8 cellular contexts compared by ENCODE assay signal in genomic region chr2:235468978-235469694, GRCh38. TPM values are rescaled to one million over a fixed set of nuclear protein-coding genes. Genes with fewer than 3 reads are reported as not detected.
DNase-seq lines count a peak whose midpoint lies in the region; ATAC-seq and TF ChIP-seq lines count a peak whose summit lies in the region.

No MANE protein-coding gene starts in this region.

- peak overlapping the region; percentile 78 for H3K9ac ChIP-seq in mesenchymal stem cell (ENCODE audit: low read length)

- no peak overlapping the region for H3K23ac ChIP-seq in mesenchymal stem cell (ENCODE audit: low read length in 2 of 2)

- H3K4me2 ChIP-seq in mesenchymal stem cell (ENCODE audit: low read length, poor library complexity, severe bottlenecking) = peak overlapping the region; percentile 55

- H3K4me1 ChIP-seq in mesenchymal stem cell (ENCODE audit: control insufficient read depth, insufficient read depth, low read depth, low read length) = peaks cover 10% of the 10 kb centered on the region
- H3K4me1 ChIP-seq in testis = no peaks in the 10 kb centered on the region

- no peak overlapping the region for H2BK12ac ChIP-seq in mesenchymal stem cell (ENCODE audit: low read length in 2 of 2)

- H3K36me3 ChIP-seq in MG63 (no peaks in the 10 kb centered on the region), mesenchymal stem cell (ENCODE audit: control insufficient read depth in 1 of 2, insufficient read depth in 2 of 2, low read depth in 1 of 2, low read length in 2 of 2) (no peaks in the 10 kb centered on the region), testis (ENCODE audit: low read depth, missing control alignments) (no peaks in the 10 kb centered on the region)

- no peak overlapping the region for H2BK5ac ChIP-seq in mesenchymal stem cell (ENCODE audit: low read depth, low read length, poor library complexity, severe bottlenecking)

- DNase-seq in AG08396 (ENCODE audit: low spot score) (peak; percentile 87), MG63 (peak; percentile 81), choroid plexus epithelial cell (ENCODE audit: low read depth) (peak; percentile 88), mesenchymal stem cell (peak; percentile 87), NCI-H146 treated with DMSO at 0.1 percent for 48 hours (lab: John Stamatoyannopoulos, UW; ENCODE audit: unreplicated experiment) (no peak), testis (no peak)
- DNase-seq in activated CD8-positive, alpha-beta memory T cell treated with anti-CD3 and anti-CD28 coated beads for 24 hours = no peak

- H2AFZ ChIP-seq in mesenchymal stem cell (ENCODE audit: low read depth, low read length) = peak overlapping the region; percentile 48

- H3K14ac ChIP-seq in mesenchymal stem cell (ENCODE audit: low read length in 2 of 2) = no peak overlapping the region

- H3K27me3 ChIP-seq in MG63 (no peaks in the 10 kb centered on the region), mesenchymal stem cell (ENCODE audit: control insufficient read depth in 1 of 2, insufficient read depth in 1 of 2, low read length in 2 of 2) (peaks cover 0 to 2% of the 10 kb centered on the region in 2 experiments), testis (no peaks in the 10 kb centered on the region)

- peak overlapping the region; percentile 5 for H4K8ac ChIP-seq in mesenchymal stem cell (ENCODE audit: low read length)

- no peak overlapping the region for H3K18ac ChIP-seq in mesenchymal stem cell (ENCODE audit: low read depth in 1 of 2, low read length in 2 of 2)

- H2BK120ac ChIP-seq in mesenchymal stem cell (ENCODE audit: low read depth, low read length) = no peak overlapping the region

- H3K9me3 ChIP-seq in MG63 (no peaks in the 10 kb centered on the region), mesenchymal stem cell (ENCODE audit: control insufficient read depth, low read length) (no peaks in the 10 kb centered on the region), testis (no peaks in the 10 kb centered on the region)

- peak overlapping the region; percentile 35 for H3K4me3 ChIP-seq in MG63
- H3K4me3 ChIP-seq in choroid plexus epithelial cell (ENCODE audit: low read depth, low read length) = peak overlapping the region; percentile 38
- peak overlapping the region in 1 of 2 experiments; percentile 61 for H3K4me3 ChIP-seq in mesenchymal stem cell (ENCODE audit: insufficient read depth in 1 of 2, low read depth in 1 of 2, low read length in 2 of 2)
- H3K4me3 ChIP-seq in testis = no peak overlapping the region

- intact Hi-C loops in testis (cut with DNase I; ENCODE audit: low total_unique reads) = no loop called here

- no peak for TF ChIP-seq CTCF in choroid plexus epithelial cell (conservative IDR thresholded peaks at IDR 0.05; ENCODE audit: low read depth, low read length)
- no peak for TF ChIP-seq CTCF in testis (IDR thresholded peaks at IDR 0.05)

- no peak overlapping the region for H2BK15ac ChIP-seq in mesenchymal stem cell (ENCODE audit: low read depth, poor library complexity, severe bottlenecking)

- H3K27ac ChIP-seq in mesenchymal stem cell (ENCODE audit: low read length, poor library complexity, severe bottlenecking) = peak overlapping the region; percentile 14
- H3K27ac ChIP-seq in testis = no peak overlapping the region

- no peak for ATAC-seq in GM18505 (IDR thresholded peaks at IDR 0.05; ENCODE audit: unreplicated experiment)

- 65% methylated on average over 9 of the region's 9 CpGs for WGBS in mesenchymal stem cell
- WGBS in testis, 2 donors = 59 to 69% methylated on average over 9 of the region's 9 CpGs

- H3K4ac ChIP-seq in mesenchymal stem cell (ENCODE audit: low read depth in 1 of 2, low read length in 2 of 2) = no peak overlapping the region

- no peak overlapping the region for H4K91ac ChIP-seq in mesenchymal stem cell (ENCODE audit: low read length)

- TF ChIP-seq POLR2A in GM18505 (IDR thresholded peaks at IDR 0.05; ENCODE audit: borderline replicate concordance, extremely low read depth, insufficient read depth, insufficient read length) = no peak
- no peak for TF ChIP-seq POLR2A in testis (IDR thresholded peaks at IDR 0.05)

- H3K79me1 ChIP-seq in mesenchymal stem cell (replicated peaks; ENCODE audit: low read length, poor library complexity, severe bottlenecking) = no peaks in the 10 kb centered on the region

- no peak overlapping the region for H2AK5ac ChIP-seq in mesenchymal stem cell (ENCODE audit: low read length, severe bottlenecking)

RNA-seq across cellular contexts. Expression of gene AGAP1, which starts 24.7 kb away (rescaled TPM):
- 5.8 and 8.8 TPM in 2 replicates for total RNA-seq in MG63 (2014; rRNA removed; shearing (Covaris generic); ENCODE audit: low replicate concordance)
- 19.4 TPM for polyA plus RNA-seq in mesenchymal stem cell (2013, experiment 1 of 2)
- polyA plus RNA-seq in mesenchymal stem cell (2013, experiment 2 of 2) = 19.3 TPM
- total RNA-seq in testis = 10 to 100 TPM; 40.7 to 45.5 TPM
- 21.4 TPM for polyA plus RNA-seq in testis (ENCODE audit: insufficient read depth, low read depth, low replicate concordance)

Comparison
In these comparisons a context has a peak if more than half of its experiments do, and no peak if none do; other contexts are left out.
1. DNase-seq: peak in AG08396 (single experiment), MG63 (single experiment), choroid plexus epithelial cell (single experiment) and mesenchymal stem cell (single experiment); none in activated CD8-positive, alpha-beta memory T cell treated with anti-CD3 and anti-CD28 coated beads for 24 hours (single experiment), NCI-H146 treated with DMSO at 0.1 percent for 48 hours (single experiment) and testis (single experiment).
2. H3K4me3 ChIP-seq: peak in MG63 (single experiment) and choroid plexus epithelial cell (single experiment); none in testis (0 of 2).